ENCODE assay signal across 22 cellular contexts in the genomic region with DNA sequence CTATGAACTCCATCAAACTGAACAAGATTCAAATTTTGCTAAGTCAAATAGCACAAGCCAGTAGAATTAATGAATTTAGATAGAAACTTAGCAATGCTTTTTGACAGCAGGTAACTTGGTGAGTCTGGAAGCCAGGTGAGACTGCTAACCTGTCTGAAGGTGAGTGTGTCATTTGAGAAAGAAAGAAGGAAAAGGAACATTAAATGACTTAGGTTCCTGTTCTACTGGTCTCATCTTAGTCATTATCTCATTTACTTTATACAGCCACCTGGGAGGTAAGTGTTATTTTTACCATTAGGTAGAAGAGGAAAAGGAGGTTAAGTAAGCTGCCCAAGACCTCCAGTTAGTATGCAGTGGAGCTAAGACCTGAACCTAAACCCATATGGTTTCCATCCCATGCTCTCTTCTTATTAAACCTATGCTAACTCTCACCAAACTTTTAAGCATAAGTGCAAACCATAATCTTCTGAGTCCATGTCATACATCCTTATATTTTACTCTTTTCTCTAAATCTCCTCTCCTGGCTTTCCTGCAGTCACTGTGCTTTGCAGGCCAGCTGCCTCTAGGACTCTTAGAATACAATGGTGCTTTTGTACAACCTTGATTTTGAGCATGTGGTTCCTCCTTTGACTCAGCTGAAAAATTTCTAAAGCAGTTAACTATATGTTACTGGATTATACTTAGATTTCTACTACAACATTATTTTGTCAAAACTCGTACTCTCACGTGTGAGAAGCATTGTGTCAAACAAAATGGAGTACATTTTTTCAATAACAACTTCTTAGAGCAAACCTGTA.
DNase-seq lines count a peak whose midpoint lies in the region; ATAC-seq and TF ChIP-seq lines count a peak whose summit lies in the region.
"Had no signal": no experiment of that assay in that cellular context is flagged by ENCODE, and none has a peak within 500 bp of the region (broad histone marks: within the 10 kb centered on the region; RNA-seq: fewer than 3 reads in every experiment).

No MANE protein-coding gene starts in this region.

- peak overlapping the region in 1 of 2 experiments; percentile 2; a peak in 1 of 4 replicates for H3K27ac ChIP-seq in SK-N-SH (ENCODE audit: low read depth in 2 of 2, low read length in 1 of 2)
- no peak overlapping the region for H3K27ac ChIP-seq in CD4-positive, alpha-beta T cell (ENCODE audit: low read depth, low read length)
- H3K27ac ChIP-seq: 22Rv1, GM23248 had no signal

- POLR2A ChIA-PET in SK-N-SH (lab: Yijun Ruan, JAX), result no interaction called here
- POLR2A ChIA-PET in CD4-positive, alpha-beta T cell (lab: Charles Lee), result interaction anchor here (1.0 kb wide), 1 partner anchor 22 kb away, joined by 3 read pairs; no protein-coding TSS in a partner anchor

- no peaks in the 10 kb centered on the region for H3K27me3 Mint-ChIP-seq in CD4-positive, alpha-beta T cell

- H3K4me3 Mint-ChIP-seq in CD4-positive, alpha-beta T cell, result no peak overlapping the region
- H3K4me3 Mint-ChIP-seq: CD8-positive, alpha-beta T cell had no signal

- TF ChIP-seq CTCF in SK-N-SH (IDR thresholded peaks at IDR 0.05), result no peak
- TF ChIP-seq CTCF in omental fat pad (IDR thresholded peaks at IDR 0.05), result no peak
- TF ChIP-seq CTCF in CD4-positive, alpha-beta T cell (IDR thresholded peaks at IDR 0.05), result no peak

- H3K9ac ChIP-seq in SK-N-SH, result no peak overlapping the region
- H3K9ac ChIP-seq: GM23248 had no signal

- peaks cover 3% of the 10 kb centered on the region for H3K9me3 Mint-ChIP-seq in CD4-positive, alpha-beta T cell
- H3K9me3 Mint-ChIP-seq: CD8-positive, alpha-beta T cell had no signal

- peaks cover 1% of the 10 kb centered on the region for H3K36me3 Mint-ChIP-seq in CD4-positive, alpha-beta T cell (ENCODE audit: low read depth)

- ATAC-seq in SK-N-SH treated with all-trans-retinoic acid at 6 μM for 48 hours (no peak), omental fat pad (ENCODE audit: low FRiP score) (no peak)
- ATAC-seq in CD4-positive, alpha-beta T cell (ENCODE audit: poor library complexity), result no peak
- ATAC-seq: CD8-positive, alpha-beta T cell; HCT116; Panc1; Right ventricle myocardium inferior had no signal

- no peaks in the 10 kb centered on the region for H3K9me3 ChIP-seq in SK-N-SH
- H3K9me3 ChIP-seq in CD4-positive, alpha-beta T cell (ENCODE audit: control insufficient read depth, low read length), result no peaks in the 10 kb centered on the region

- CTCF ChIA-PET in SK-N-SH (lab: Yijun Ruan, JAX), result interaction anchor here (1.3 kb wide), 1 partner anchor 10 kb away, joined by 3 read pairs; no protein-coding TSS in a partner anchor
- CTCF ChIA-PET in CD4-positive, alpha-beta T cell (lab: Charles Lee), result no interaction called here

- no peaks in the 10 kb centered on the region for H3K79me2 ChIP-seq in SK-N-SH (ENCODE audit: insufficient read depth)

- TF ChIP-seq RAD21 in SK-N-SH (IDR thresholded peaks at IDR 0.05; ENCODE audit: low read length), result no peak

- H4K20me1 ChIP-seq in SK-N-SH (ENCODE audit: insufficient read depth), result no peaks in the 10 kb centered on the region

- in situ Hi-C loops in KBM-7 (cut with MboI; ENCODE audit: low pct_unique_long_range_greater_than_20kb, low sequenced_read_pairs), result no loop called here

- H3K9me2 ChIP-seq in SK-N-SH, result no peaks in the 10 kb centered on the region

- H3K4me1 ChIP-seq in SK-N-SH (ENCODE audit: control insufficient read depth in 1 of 2, insufficient read depth in 2 of 2, low read depth in 1 of 2, low read length in 1 of 2), result peaks cover 0 to 10% of the 10 kb centered on the region in 2 experiments; a peak in 2 of 4 replicates

- H2AFZ ChIP-seq in SK-N-SH (ENCODE audit: low read depth), result no peak overlapping the region
- H2AFZ ChIP-seq: GM23248 had no signal

- H3K4me3 ChIP-seq in SK-N-SH (ENCODE audit: low read depth in 2 of 2, low read length in 1 of 2), result no peak overlapping the region
- H3K4me3 ChIP-seq: GM23248 had no signal

- intact Hi-C loops in CD4-positive, alpha-beta T cell (cut with DNase I, micrococcal nuclease), result no loop called here

- H3K27ac Mint-ChIP-seq in CD4-positive, alpha-beta T cell, result no peak overlapping the region
- H3K27ac Mint-ChIP-seq: CD8-positive, alpha-beta T cell had no signal

- DNase-seq in SK-N-SH (no peak), epidermal melanocyte (ENCODE audit: insufficient read length, low spot score) (peak; percentile 28), kidney tubule cell (ENCODE audit: low spot score) (peak; percentile 38), KBM-7 (no peak), omental fat pad (ENCODE audit: low spot score) (no peak), T-helper 9 cell (no peak)
- DNase-seq in CD4-positive, alpha-beta T cell, result no peak
- DNase-seq: CD8-positive, alpha-beta T cell; DND-41; GF-D8; GM23248; KG1; NCI-H1048; NCI-H1436 treated with DMSO at 0.1 percent for 48 hours; NCI-H2081; NCI-H510A; NCI-H774 had no signal

- peaks cover 16 to 31% of the 10 kb centered on the region in 2 experiments for H3K36me3 ChIP-seq in SK-N-SH (replicated peaks in 1 of 2; ENCODE audit: control insufficient read depth in 1 of 2, insufficient read depth in 2 of 2, low read length in 1 of 2)

- no peak overlapping the region for H3K4me2 ChIP-seq in SK-N-SH

- WGBS in SK-N-SH (ENCODE audit: low lambda C conversion rate), result 98% methylated on average over 2 of the region's 2 CpGs

- H3F3A ChIP-seq in SK-N-SH (replicated peaks; ENCODE audit: insufficient read depth), result peaks cover 12% of the 10 kb centered on the region

- H3K27me3 ChIP-seq in SK-N-SH (ENCODE audit: insufficient read depth), result no peaks in the 10 kb centered on the region
- H3K27me3 ChIP-seq in CD4-positive, alpha-beta T cell (ENCODE audit: control insufficient read depth, insufficient read depth, low read length), result no peaks in the 10 kb centered on the region

- TF ChIP-seq EP300 in SK-N-SH (IDR thresholded peaks at IDR 0.05; ENCODE audit: borderline replicate concordance in 1 of 2, low read depth in 1 of 2, low read length in 1 of 2), result no peak

- H3K4me1 Mint-ChIP-seq in CD4-positive, alpha-beta T cell (ENCODE audit: low read depth), result peaks cover 6% of the 10 kb centered on the region

TF ChIP-seq in SK-N-SH, 30 proteins besides CTCF, POLR2A, EP300 and RAD21:
- TF ChIP-seq SMC3 (IDR thresholded peaks at IDR 0.05; ENCODE audit: low read depth, low read length), result no peak
- TF ChIP-seq MXI1 (IDR thresholded peaks at IDR 0.05; ENCODE audit: low read depth, low read length), result no peak
- TF ChIP-seq, protein P1, sequence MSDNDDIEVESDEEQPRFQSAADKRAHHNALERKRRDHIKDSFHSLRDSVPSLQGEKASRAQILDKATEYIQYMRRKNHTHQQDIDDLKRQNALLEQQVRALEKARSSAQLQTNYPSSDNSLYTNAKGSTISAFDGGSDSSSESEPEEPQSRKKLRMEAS (IDR thresholded peaks at IDR 0.05; ENCODE audit: low read depth), result no peak
- 0 out of 2 replicates have a peak, but pooled peaks have one; percentile 15 for TF ChIP-seq TCF12 (IDR thresholded peaks at IDR 0.05)
TF ChIP-seq in SK-N-SH: peak in this region for 1.

TF ChIP-seq in SK-N-SH treated with all-trans-retinoic acid at 6 μM for 48 hours, 23 proteins besides CTCF, POLR2A, EP300 and RAD21:
- TF ChIP-seq TOX (CRISPR knock-in tag; IDR thresholded peaks at IDR 0.05; ENCODE audit: borderline replicate concordance) (no peak), ISL1 (CRISPR knock-in tag; IDR thresholded peaks at IDR 0.05) (no peak), CSDC2 (CRISPR knock-in tag; IDR thresholded peaks at IDR 0.05) (no peak), SNAI2 (CRISPR knock-in tag; IDR thresholded peaks at IDR 0.05) (no peak), ZFP30 (CRISPR knock-in tag; IDR thresholded peaks at IDR 0.05) (no peak)
- TF ChIP-seq, protein P2, sequence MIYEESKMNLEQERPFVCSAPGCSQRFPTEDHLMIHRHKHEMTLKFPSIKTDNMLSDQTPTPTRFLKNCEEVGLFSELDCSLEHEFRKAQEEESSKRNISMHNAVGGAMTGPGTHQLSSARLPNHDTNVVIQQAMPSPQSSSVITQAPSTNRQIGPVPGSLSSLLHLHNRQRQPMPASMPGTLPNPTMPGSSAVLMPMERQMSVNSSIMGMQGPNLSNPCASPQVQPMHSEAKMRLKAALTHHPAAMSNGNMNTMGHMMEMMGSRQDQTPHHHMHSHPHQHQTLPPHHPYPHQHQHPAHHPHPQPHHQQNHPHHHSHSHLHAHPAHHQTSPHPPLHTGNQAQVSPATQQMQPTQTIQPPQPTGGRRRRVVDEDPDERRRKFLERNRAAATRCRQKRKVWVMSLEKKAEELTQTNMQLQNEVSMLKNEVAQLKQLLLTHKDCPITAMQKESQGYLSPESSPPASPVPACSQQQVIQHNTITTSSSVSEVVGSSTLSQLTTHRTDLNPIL (CRISPR knock-in tag; IDR thresholded peaks at IDR 0.05; ENCODE audit: low read depth), result no peak

Comparison
In these comparisons a context has a peak if more than half of its experiments do, and no peak if none do; other contexts are left out.
1. DNase-seq: peak in epidermal melanocyte (single experiment) and kidney tubule cell (single experiment); none in SK-N-SH (single experiment), KBM-7 (single experiment), omental fat pad (single experiment), CD4-positive, alpha-beta T cell (0 of 10) and T-helper 9 cell (single experiment).